10 cellular contexts compared by ENCODE assay signal in the genomic region with DNA sequence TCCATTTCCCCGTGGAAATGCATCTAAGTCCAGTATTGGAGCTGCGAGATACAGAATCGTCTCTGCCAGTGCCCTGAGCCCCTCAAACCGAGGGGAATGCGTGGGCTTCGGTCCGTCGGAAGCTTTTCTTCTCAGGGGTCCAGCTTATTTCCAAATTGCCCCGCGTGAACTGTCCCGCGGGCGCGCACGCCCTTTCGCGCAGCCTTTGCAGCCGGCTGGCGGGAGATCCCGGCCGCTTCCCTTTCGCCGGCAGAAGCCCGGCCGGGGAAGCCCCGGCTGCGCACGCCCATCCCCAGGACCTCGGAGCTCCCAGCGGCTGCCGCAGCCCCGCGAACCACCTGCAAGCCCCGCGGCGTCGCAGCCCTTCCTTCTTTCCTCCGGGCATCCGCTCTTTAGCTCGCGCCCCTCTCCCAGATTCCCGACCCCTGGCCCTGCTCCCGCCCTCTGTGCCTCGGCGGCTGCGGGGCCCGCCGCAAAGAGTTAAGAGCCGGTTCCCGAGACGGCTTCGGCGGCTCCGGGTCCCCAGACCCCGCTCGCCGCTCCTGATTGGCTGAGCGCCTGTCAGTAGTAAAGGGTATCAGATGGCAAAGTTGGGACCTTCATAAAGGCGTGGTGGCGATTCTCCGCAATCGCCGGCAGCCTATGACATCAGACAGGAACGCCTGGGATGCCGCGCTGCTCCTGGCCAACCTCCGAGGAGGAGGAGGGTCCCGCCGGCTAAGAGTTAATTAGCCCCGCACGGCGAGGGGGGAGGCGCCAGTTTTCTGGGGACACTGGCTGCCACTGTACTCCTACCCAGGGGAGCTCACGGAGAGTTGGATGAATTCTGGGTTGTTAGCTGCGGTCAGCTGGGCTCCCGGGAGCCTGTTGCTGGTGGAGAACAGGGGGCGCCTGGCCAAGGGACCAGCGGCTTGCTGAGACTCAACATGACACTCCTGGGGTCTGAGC. TPM values are rescaled to one million over a fixed set of nuclear protein-coding genes. Genes with fewer than 3 reads are reported as not detected.
DNase-seq lines count a peak whose midpoint lies in the region; ATAC-seq and TF ChIP-seq lines count a peak whose summit lies in the region.
"Had no signal": no experiment of that assay in that cellular context is flagged by ENCODE, and none has a peak within 500 bp of the region (broad histone marks: within the 10 kb centered on the region; RNA-seq: fewer than 3 reads in every experiment).

A gene with protein sequence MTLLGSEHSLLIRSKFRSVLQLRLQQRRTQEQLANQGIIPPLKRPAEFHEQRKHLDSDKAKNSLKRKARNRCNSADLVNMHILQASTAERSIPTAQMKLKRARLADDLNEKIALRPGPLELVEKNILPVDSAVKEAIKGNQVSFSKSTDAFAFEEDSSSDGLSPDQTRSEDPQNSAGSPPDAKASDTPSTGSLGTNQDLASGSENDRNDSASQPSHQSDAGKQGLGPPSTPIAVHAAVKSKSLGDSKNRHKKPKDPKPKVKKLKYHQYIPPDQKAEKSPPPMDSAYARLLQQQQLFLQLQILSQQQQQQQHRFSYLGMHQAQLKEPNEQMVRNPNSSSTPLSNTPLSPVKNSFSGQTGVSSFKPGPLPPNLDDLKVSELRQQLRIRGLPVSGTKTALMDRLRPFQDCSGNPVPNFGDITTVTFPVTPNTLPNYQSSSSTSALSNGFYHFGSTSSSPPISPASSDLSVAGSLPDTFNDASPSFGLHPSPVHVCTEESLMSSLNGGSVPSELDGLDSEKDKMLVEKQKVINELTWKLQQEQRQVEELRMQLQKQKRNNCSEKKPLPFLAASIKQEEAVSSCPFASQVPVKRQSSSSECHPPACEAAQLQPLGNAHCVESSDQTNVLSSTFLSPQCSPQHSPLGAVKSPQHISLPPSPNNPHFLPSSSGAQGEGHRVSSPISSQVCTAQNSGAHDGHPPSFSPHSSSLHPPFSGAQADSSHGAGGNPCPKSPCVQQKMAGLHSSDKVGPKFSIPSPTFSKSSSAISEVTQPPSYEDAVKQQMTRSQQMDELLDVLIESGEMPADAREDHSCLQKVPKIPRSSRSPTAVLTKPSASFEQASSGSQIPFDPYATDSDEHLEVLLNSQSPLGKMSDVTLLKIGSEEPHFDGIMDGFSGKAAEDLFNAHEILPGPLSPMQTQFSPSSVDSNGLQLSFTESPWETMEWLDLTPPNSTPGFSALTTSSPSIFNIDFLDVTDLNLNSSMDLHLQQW (plus strand): TSS at position 628 of the 948 bp plus-strand sequence. CDS start 299 bp downstream, at position 927.

- H3K27me3 ChIP-seq in H7 (ENCODE audit: control insufficient read depth, insufficient read depth, low read length) (peaks cover 14% of the 10 kb centered on the region), subcutaneous abdominal adipose tissue (ENCODE audit: control insufficient read depth in 5 of 5, insufficient read depth in 4 of 5, low read length in 5 of 5) (peaks cover 9 to 31% (median 29%) of the 10 kb centered on the region in 5 donors)

- TF ChIP-seq CTCF in astrocyte of the spinal cord (IDR thresholded peaks at IDR 0.05; ENCODE audit: low read depth, low read length): no peak

- H3K4me1 ChIP-seq in subcutaneous abdominal adipose tissue (ENCODE audit: control insufficient read depth in 5 of 5, insufficient read depth in 5 of 5, low read length in 5 of 5): peaks cover 0 to 15% (median 14%) of the 10 kb centered on the region in 5 donors

- peak within 1 kb of the TSS; percentile 59 for H3K4me3 ChIP-seq in H7 (ENCODE audit: insufficient read depth, low read depth, low read length)
- peak within 1 kb of the TSS; percentile 47 for H3K4me3 ChIP-seq in astrocyte of the spinal cord (ENCODE audit: low read depth, low read length)
- H3K4me3 ChIP-seq in subcutaneous abdominal adipose tissue (ENCODE audit: low read depth in 1 of 5, low read length in 5 of 5): peak within 1 kb of the TSS; percentile 54 to 74 (median 63)
- H3K4me3 ChIP-seq: K562 had no signal

- no peaks in the 10 kb centered on the region for H3K36me3 ChIP-seq in H7 (replicated peaks; ENCODE audit: control insufficient read depth, insufficient read depth, low read length)
- H3K36me3 ChIP-seq in subcutaneous abdominal adipose tissue (ENCODE audit: control insufficient read depth in 5 of 5, insufficient read depth in 5 of 5, low read length in 5 of 5): no peaks in the 10 kb centered on the region

- DNase-seq in H7 (peak; percentile 91), astrocyte of the spinal cord (ENCODE audit: low read depth, low spot score) (peak; percentile 14), iris pigment epithelial cell (ENCODE audit: low read depth) (peak; percentile 37), epidermal melanocyte (ENCODE audit: insufficient read length, low spot score) (no peak), DMS53 treated with DMSO at 0.1 percent for 48 hours (lab: John Stamatoyannopoulos, UW; ENCODE audit: unreplicated experiment) (no peak)
- DNase-seq: activated naive CD8-positive, alpha-beta T cell treated with anti-CD3 and anti-CD28 coated beads, Interleukin-2, amount 10 ng/mL, durations not matched to agents 7 days and 5 days had no signal

- ATAC-seq in HG02763 (IDR thresholded peaks at IDR 0.05; ENCODE audit: unreplicated experiment) (no peak), GM19324 (IDR thresholded peaks at IDR 0.05; ENCODE audit: low FRiP score, unreplicated experiment) (no peak)
- ATAC-seq: K562 had no signal

- no peak within 1 kb of the TSS for H3K27ac ChIP-seq in subcutaneous abdominal adipose tissue (ENCODE audit: low read depth, low read length)

- H3K9me3 ChIP-seq in subcutaneous abdominal adipose tissue (ENCODE audit: control insufficient read depth in 5 of 5, low read length in 5 of 5): no peaks in the 10 kb centered on the region

- H3K9ac ChIP-seq in subcutaneous abdominal adipose tissue (ENCODE audit: low read length in 5 of 5): peak within 1 kb of the TSS in 1 of 5 donors; percentile 26

- in situ Hi-C loops in astrocyte of the spinal cord (cut with HindIII; ENCODE audit: low sequenced_read_pairs): no loop called here

RNA-seq across cellular contexts. Expression of the gene that starts here (rescaled TPM):
- 0.22 and 0.24 TPM in 2 replicates for total RNA-seq in H7 (2014; rRNA removed; shearing (Covaris generic))
- total RNA-seq: activated naive CD8-positive, alpha-beta T cell treated with anti-CD3 and anti-CD28 coated beads, Interleukin-2, amount 10 ng/mL, durations not matched to agents 7 days and 5 days; K562 had no signal

Comparison
In these comparisons a context has a peak if more than half of its experiments do, and no peak if none do; other contexts are left out.
1. Peak in DNase-seq and H3K4me3 ChIP-seq in H7; RNA of the gene not detected or under 1 TPM.
2. DNase-seq: peak in astrocyte of the spinal cord (single experiment) and iris pigment epithelial cell (single experiment); none in epidermal melanocyte (single experiment) and DMS53 treated with DMSO at 0.1 percent for 48 hours (single experiment).
3. Peak in every context shown above with its lines, with median percentiles within 50 percentile points of each other: H3K4me3 ChIP-seq.